In the genomic region with DNA sequence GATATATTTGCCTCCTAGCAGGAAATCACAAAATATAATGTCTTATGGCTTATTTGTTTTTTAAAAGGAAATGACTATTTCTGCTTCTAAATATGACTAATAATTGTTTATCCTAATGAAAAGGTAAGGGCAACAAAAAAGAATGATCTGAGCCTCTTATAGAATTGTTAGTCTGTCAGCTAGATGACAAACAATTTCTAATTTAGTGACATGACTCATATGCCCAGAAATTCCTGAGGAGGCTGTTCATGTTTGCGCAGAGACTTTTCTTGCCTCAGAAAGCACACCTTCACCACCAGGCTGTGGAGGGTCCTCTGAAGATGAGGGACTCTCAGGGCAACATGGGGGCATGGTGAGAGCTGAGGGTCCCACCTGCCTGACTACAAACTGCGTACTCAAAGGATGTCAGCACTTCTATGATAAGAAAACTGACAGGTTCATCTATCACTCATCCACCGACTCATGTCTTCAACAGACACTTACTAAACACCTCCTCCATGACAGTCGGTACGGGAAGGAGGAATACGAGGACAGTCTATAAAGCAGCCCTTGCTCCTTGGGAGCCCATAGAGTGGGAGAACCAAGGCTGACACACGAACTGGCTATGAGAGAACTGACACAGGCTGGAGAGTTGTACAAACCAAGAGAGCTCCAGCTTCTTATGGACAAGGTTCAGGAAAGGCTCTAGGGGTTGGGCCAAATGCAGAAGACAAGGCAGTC, we compare ENCODE assay signal across 14 cellular contexts.
DNase-seq lines count a peak whose midpoint lies in the region; ATAC-seq and TF ChIP-seq lines count a peak whose summit lies in the region.
"Had no signal": no experiment of that assay in that cellular context is flagged by ENCODE, and none has a peak within 500 bp of the region (broad histone marks: within the 10 kb centered on the region; RNA-seq: fewer than 3 reads in every experiment).

No MANE protein-coding gene starts in this region.

- DNase-seq in HS-5 (ENCODE audit: low read depth) (peak; percentile 9), astrocyte of the hippocampus (ENCODE audit: low read depth, low spot score) (peak; percentile 76), heart right ventricle (no peak), thoracic aorta (ENCODE audit: low spot score) (no peak), CD14-positive monocyte (ENCODE audit: low spot score) (no peak), sciatic nerve (ENCODE audit: low spot score) (no peak)
- DNase-seq: foreskin melanocyte, NCI-H1048, NCI-H524 treated with DMSO at 0.1 percent for 48 hours had no signal

- 47 to 60% methylated on average over 7 of the region's 7 CpGs for WGBS in heart right ventricle, 2 donors

- H3K9me3 Mint-ChIP-seq in CD14-positive monocyte: no peaks in the 10 kb centered on the region
- H3K9me3 Mint-ChIP-seq: activated T-helper 2 cell treated with anti-CD3 and anti-CD28 coated beads, Interferon-gamma antibody, Interleukin-2, Interleukin-4, amounts not matched to agents 10 μg/mL and 5 μg/mL and 100 μg/mL, durations not matched to agents 14 hours and 24 hours and 36 hours had no signal

- H3K9me3 ChIP-seq in heart right ventricle (no peaks in the 10 kb centered on the region), thoracic aorta (no peaks in the 10 kb centered on the region)
- H3K9me3 ChIP-seq: suprapubic skin had no signal

- H3K27me3 ChIP-seq in heart right ventricle (no peaks in the 10 kb centered on the region), thoracic aorta (replicated peaks; ENCODE audit: insufficient read depth) (no peaks in the 10 kb centered on the region)
- H3K27me3 ChIP-seq: cardiac muscle cell, suprapubic skin had no signal

- peaks cover 0 to 20% (median 0%) of the 10 kb centered on the region in 9 donors for H3K36me3 ChIP-seq in heart right ventricle
- no peaks in the 10 kb centered on the region for H3K36me3 ChIP-seq in thoracic aorta
- H3K36me3 ChIP-seq: cardiac muscle cell, suprapubic skin had no signal

- peaks cover 1 to 8% (median 6%) of the 10 kb centered on the region in 3 donors for H3K27me3 Mint-ChIP-seq in CD14-positive monocyte (ENCODE audit: low read depth in 3 of 3)

- intact Hi-C loops in heart right ventricle (cut with DNase I) (loop anchor here in 2 of 10 donors (5.0 kb wide), 1 partner anchor 96 kb away; no protein-coding TSS in a partner anchor), CD14-positive monocyte (cut with micrococcal nuclease) (no loop called here), sciatic nerve (cut with DNase I) (loop anchor here (5.0 kb wide), 1 partner anchor 1369 kb away; no protein-coding TSS in a partner anchor)

- peaks cover 0 to 25% (median 13%) of the 10 kb centered on the region in 9 donors for H3K4me1 ChIP-seq in heart right ventricle
- peaks cover 0 to 16% of the 10 kb centered on the region in 2 donors for H3K4me1 ChIP-seq in thoracic aorta (ENCODE audit: control insufficient read depth in 1 of 2, low read depth in 2 of 2)
- H3K4me1 ChIP-seq: suprapubic skin had no signal

- no peak for TF ChIP-seq CTCF in heart right ventricle (IDR thresholded peaks at IDR 0.05)
- no peak for TF ChIP-seq CTCF in thoracic aorta (IDR thresholded peaks at IDR 0.05)
- no peak for TF ChIP-seq CTCF in CD14-positive monocyte (IDR thresholded peaks at IDR 0.05)

- H3K4me3 Mint-ChIP-seq in CD14-positive monocyte: no peak overlapping the region

- ATAC-seq in heart right ventricle (peak in 7 of 8 donors; percentile 42 to 82 (median 65)), thoracic aorta (ENCODE audit: insufficient number of reproducible peaks, low FRiP score, low read depth) (peak; percentile 72), HG03039 (IDR thresholded peaks at IDR 0.05; ENCODE audit: unreplicated experiment) (no peak), sciatic nerve (no peak)

- H3K4me3 ChIP-seq in heart right ventricle (no peak overlapping the region), thoracic aorta (no peak overlapping the region)
- H3K4me3 ChIP-seq: cardiac muscle cell, SK-N-MC, suprapubic skin had no signal

- no peaks in the 10 kb centered on the region for H3K36me3 Mint-ChIP-seq in CD14-positive monocyte

- H3K4me1 Mint-ChIP-seq in CD14-positive monocyte: no peaks in the 10 kb centered on the region

- no peak overlapping the region for H3K27ac Mint-ChIP-seq in CD14-positive monocyte
- H3K27ac Mint-ChIP-seq: activated T-helper 2 cell treated with anti-CD3 and anti-CD28 coated beads, Interferon-gamma antibody, Interleukin-2, Interleukin-4, amounts not matched to agents 10 μg/mL and 5 μg/mL and 100 μg/mL, durations not matched to agents 14 hours and 24 hours and 36 hours had no signal

- H3K27ac ChIP-seq in heart right ventricle: peak overlapping the region in 7 of 10 donors; percentile 8 to 42 (median 34)
- no peak overlapping the region for H3K27ac ChIP-seq in thoracic aorta
- H3K27ac ChIP-seq: cardiac muscle cell, SK-N-MC, suprapubic skin had no signal

Comparison
In these comparisons a context has a peak if more than half of its experiments do, and no peak if none do; other contexts are left out.
1. DNase-seq: peak in HS-5 (single experiment) and astrocyte of the hippocampus (single experiment); none in heart right ventricle (0 of 2), thoracic aorta (single experiment), CD14-positive monocyte (single experiment) and sciatic nerve (single experiment).
2. ATAC-seq: peak in heart right ventricle (7 of 8) and thoracic aorta (single experiment); none in HG03039 (single experiment) and sciatic nerve (single experiment).
3. H3K27ac ChIP-seq: peak in heart right ventricle (7 of 10); none in thoracic aorta (0 of 2).